In the genomic region with DNA sequence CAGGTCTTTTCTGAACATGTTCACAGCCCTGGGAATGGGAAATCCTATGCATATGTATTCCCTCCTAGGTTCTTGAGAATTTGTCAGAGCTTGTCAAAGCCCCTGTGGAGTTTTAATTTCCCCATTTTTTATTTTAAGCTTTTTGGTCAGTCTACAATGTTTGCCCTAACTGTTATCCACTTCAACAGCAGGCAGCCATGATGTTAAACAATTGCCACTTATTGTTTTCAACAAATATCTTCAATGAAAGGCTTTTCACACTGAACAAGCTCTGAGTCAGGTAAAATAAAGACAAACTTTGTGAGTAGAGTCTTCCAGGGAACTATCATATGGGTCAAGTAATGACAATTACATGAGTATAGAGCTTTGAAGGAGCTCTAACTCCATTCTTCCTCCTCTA, we compare ENCODE assay signal across 33 cellular contexts. TPM values are rescaled to one million over a fixed set of nuclear protein-coding genes. Genes with fewer than 3 reads are reported as not detected.
"Had no signal": no experiment of that assay in that cellular context is flagged by ENCODE, and none has a peak within 500 bp of the region (broad histone marks: within the 10 kb centered on the region; RNA-seq: fewer than 3 reads in every experiment).

No MANE protein-coding gene starts in this region.

- FAIRE-seq: urothelium cell line had no signal

- H3K27ac ChIP-seq: stomach, suprapubic skin, testis, thoracic aorta, thyroid gland, tibial artery, tibial nerve, transverse colon, upper lobe of left lung, upper lobe of right lung, uterus, vagina had no signal

- H3K4me3 Mint-ChIP-seq: stimulated activated effector memory CD8-positive, alpha-beta T cell treated with anti-CD3 and anti-CD28 coated beads, Interleukin-12 subunit alpha, Interleukin-12 subunit beta, amount 100 ng/mL, for 72 hours; stimulated activated memory B cell treated with anti-CD40 and anti-IgM and Interleukin-4, amounts not matched to agents 10 μg/mL and 1 μg/mL and 100 μg/mL, for 72 hours; stimulated activated naive B cell treated with anti-CD40 and anti-IgM and Interleukin-4, amounts not matched to agents 10 μg/mL and 1 μg/mL and 100 μg/mL, for 72 hours; stimulated activated naive CD8-positive, alpha-beta T cell treated with anti-CD3 and anti-CD28 coated beads, Interleukin-15, amount 100 ng/mL, for 72 hours; stimulated activated naive CD8-positive, alpha-beta T cell treated with anti-CD3 and anti-CD28 coated beads, Interleukin-15, Interleukin-2, amounts not matched to agents 100 ng/mL and 50 ng/mL, for 24 hours; type B pancreatic cell had no signal

- H3K36me3 ChIP-seq: stomach, suprapubic skin, thoracic aorta, thyroid gland, tibial artery, tibial nerve, transverse colon, upper lobe of left lung, upper lobe of right lung, uterus, vagina had no signal

- H3K4me3 ChIP-seq: stomach, suprapubic skin, testis, thoracic aorta, thyroid gland, tibial artery, tibial nerve, transverse colon, upper lobe of left lung, upper lobe of right lung, uterus, vagina had no signal

- H3K36me3 Mint-ChIP-seq: stimulated activated effector memory CD8-positive, alpha-beta T cell treated with anti-CD3 and anti-CD28 coated beads, Interleukin-12 subunit alpha, Interleukin-12 subunit beta, amount 100 ng/mL, for 72 hours; stimulated activated memory B cell treated with anti-CD40 and anti-IgM and Interleukin-4, amounts not matched to agents 10 μg/mL and 1 μg/mL and 100 μg/mL, for 72 hours; type B pancreatic cell had no signal

- H3K4me1 ChIP-seq: stomach, suprapubic skin, testis, thyroid gland, tibial artery, tibial nerve, transverse colon, upper lobe of left lung, upper lobe of right lung, uterus, vagina had no signal

- H3K27me3 ChIP-seq: stomach, suprapubic skin, testis, thyroid gland, tibial artery, tibial nerve, transverse colon, upper lobe of left lung, upper lobe of right lung, uterus, vagina had no signal

- H3K4me1 Mint-ChIP-seq: stimulated activated effector memory CD8-positive, alpha-beta T cell treated with anti-CD3 and anti-CD28 coated beads, Interleukin-12 subunit alpha, Interleukin-12 subunit beta, amount 100 ng/mL, for 72 hours; stimulated activated memory B cell treated with anti-CD40 and anti-IgM and Interleukin-4, amounts not matched to agents 10 μg/mL and 1 μg/mL and 100 μg/mL, for 72 hours; stimulated activated naive B cell treated with anti-CD40 and anti-IgM and Interleukin-4, amounts not matched to agents 10 μg/mL and 1 μg/mL and 100 μg/mL, for 72 hours; stimulated activated naive CD8-positive, alpha-beta T cell treated with anti-CD3 and anti-CD28 coated beads, Interleukin-15, amount 100 ng/mL, for 72 hours had no signal

- H3K27ac Mint-ChIP-seq: stimulated activated effector memory CD8-positive, alpha-beta T cell treated with anti-CD3 and anti-CD28 coated beads, Interleukin-12 subunit alpha, Interleukin-12 subunit beta, amount 100 ng/mL, for 72 hours; stimulated activated memory B cell treated with anti-CD40 and anti-IgM and Interleukin-4, amounts not matched to agents 10 μg/mL and 1 μg/mL and 100 μg/mL, for 72 hours; stimulated activated naive B cell treated with anti-CD40 and anti-IgM and Interleukin-4, amounts not matched to agents 10 μg/mL and 1 μg/mL and 100 μg/mL, for 72 hours; stimulated activated naive CD8-positive, alpha-beta T cell treated with anti-CD3 and anti-CD28 coated beads, Interleukin-15, amount 100 ng/mL, for 72 hours; stimulated activated naive CD8-positive, alpha-beta T cell treated with anti-CD3 and anti-CD28 coated beads, Interleukin-15, Interleukin-2, amounts not matched to agents 100 ng/mL and 50 ng/mL, for 24 hours; type B pancreatic cell had no signal

- ATAC-seq: stimulated activated effector memory CD8-positive, alpha-beta T cell treated with anti-CD3 and anti-CD28 coated beads, Interleukin-12 subunit alpha, Interleukin-12 subunit beta, amount 100 ng/mL, for 72 hours; stimulated activated memory B cell treated with anti-CD40 and anti-IgM and Interleukin-4, amounts not matched to agents 10 μg/mL and 1 μg/mL and 100 μg/mL, for 72 hours; stimulated activated naive B cell treated with anti-CD40 and anti-IgM and Interleukin-4, amounts not matched to agents 10 μg/mL and 1 μg/mL and 100 μg/mL, for 72 hours; stimulated activated naive CD8-positive, alpha-beta T cell treated with anti-CD3 and anti-CD28 coated beads, Interleukin-15, amount 100 ng/mL, for 72 hours; stimulated activated naive CD8-positive, alpha-beta T cell treated with anti-CD3 and anti-CD28 coated beads, Interleukin-15, Interleukin-2, amounts not matched to agents 100 U/mL and 50 U/mL, for 24 hours; upper lobe of right lung had no signal

- H3K9me3 ChIP-seq: suprapubic skin, testis, thoracic aorta, thyroid gland, transverse colon, upper lobe of right lung, uterus had no signal

- H3K9me3 Mint-ChIP-seq: type B pancreatic cell had no signal

- DNase-seq: stimulated activated CD4-positive, alpha-beta T cell treated with anti-CD3 and anti-CD28 coated beads, Interleukin-2, amount 100 ng/mL, for 48 hours; stimulated activated CD4-positive, alpha-beta T cell treated with anti-CD3 and anti-CD28 coated beads, Interleukin-4, amount 100 ng/mL, for 1 hour; stimulated activated CD4-positive, alpha-beta T cell treated with anti-CD3 and anti-CD28 coated beads, Interleukin-4, amount 100 ng/mL, for 24 hours; stimulated activated CD4-positive, alpha-beta T cell treated with anti-CD3 and anti-CD28 coated beads, Interleukin-4, amount 100 ng/mL, for 4 hours; stimulated activated CD8-positive, alpha-beta memory T cell treated with anti-CD3 and anti-CD28 coated beads, Interleukin-4, amount 100 ng/mL, for 48 hours; stimulated activated naive B cell treated with anti-CD40 and anti-IgM and Interleukin-4, amounts not matched to agents 10 μg/mL and 1 μg/mL and 100 μg/mL, for 72 hours; stimulated activated naive CD4-positive, alpha-beta T cell; stimulated activated naive CD4-positive, alpha-beta T cell treated with Interleukin-2 at 50 U/mL for 16 hours; stimulated activated naive CD8-positive, alpha-beta T cell treated with anti-CD3 and anti-CD28 coated beads, Interleukin-15, amount 100 ng/mL, for 72 hours; stimulated activated naive CD8-positive, alpha-beta T cell treated with anti-CD3 and anti-CD28 coated beads, Interleukin-15, Interleukin-2, amounts not matched to agents 100 U/mL and 50 U/mL, for 24 hours; stomach; substantia nigra; testis; thyroid gland; tibial artery; transverse colon; trophoblast cell; upper lobe of left lung; upper lobe of right lung; uterus had no signal

- H3K27me3 Mint-ChIP-seq: stimulated activated naive CD8-positive, alpha-beta T cell treated with anti-CD3 and anti-CD28 coated beads, Interleukin-15, amount 100 ng/mL, for 72 hours; stimulated activated naive CD8-positive, alpha-beta T cell treated with anti-CD3 and anti-CD28 coated beads, Interleukin-15, Interleukin-2, amounts not matched to agents 100 ng/mL and 50 ng/mL, for 24 hours; type B pancreatic cell had no signal

RNA-seq across cellular contexts. Expression of gene ATP1B4, which starts 25.0 kb away (rescaled TPM):
- total RNA-seq: stomach, subcutaneous adipose tissue, suprapubic skin, temporal lobe, thoracic aorta, tibial nerve, transverse colon, upper lobe of left lung, upper lobe of right lung, ureter, uterus had no signal
- polyA plus RNA-seq: stomach, urinary bladder had no signal
